In the genomic region with DNA sequence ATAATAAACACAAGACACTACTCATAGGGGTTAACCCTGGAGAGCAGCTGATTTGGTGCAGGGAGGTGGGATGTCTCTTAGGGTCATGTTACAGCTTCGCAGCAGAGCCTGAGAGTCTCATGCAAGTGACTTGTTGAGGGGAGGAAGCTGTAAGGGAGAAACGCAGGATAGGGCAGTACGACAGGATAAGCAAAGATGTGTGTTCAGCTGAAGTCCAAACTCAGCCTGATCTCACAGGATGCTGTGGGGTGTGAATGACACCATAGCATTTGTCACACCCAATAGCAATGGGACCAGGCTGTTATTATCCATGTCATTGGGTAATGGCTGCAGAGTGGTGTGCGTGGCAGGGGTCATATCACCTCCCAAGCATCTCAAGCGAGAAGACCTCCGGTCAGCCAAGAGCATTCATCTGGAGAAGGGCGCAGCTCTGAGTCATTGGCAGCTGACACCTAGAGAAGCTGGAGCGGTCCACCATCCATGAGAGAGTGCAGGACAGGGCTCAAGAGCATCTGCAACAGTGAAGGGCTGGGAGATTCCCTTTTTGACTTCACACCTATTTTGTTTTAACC, we compare ENCODE assay signal across 10 cellular contexts. TPM values are rescaled to one million over a fixed set of nuclear protein-coding genes. Genes with fewer than 3 reads are reported as not detected.
DNase-seq lines count a peak whose midpoint lies in the region; ATAC-seq and TF ChIP-seq lines count a peak whose summit lies in the region.
"Had no signal": no experiment of that assay in that cellular context is flagged by ENCODE, and none has a peak within 500 bp of the region (broad histone marks: within the 10 kb centered on the region; RNA-seq: fewer than 3 reads in every experiment).

No MANE protein-coding gene starts in this region.

- H3K23ac ChIP-seq in IMR-90 (ENCODE audit: low read depth, low read length) = peak overlapping the region; percentile 83

- no peak for ATAC-seq in CD4-positive, CD25-positive, alpha-beta regulatory T cell (ENCODE audit: low read depth in 2 of 2)
- peak; percentile 84 for ATAC-seq in IMR-90 (ENCODE audit: low read depth)
- no peak for ATAC-seq in GM19023 (IDR thresholded peaks at IDR 0.05; ENCODE audit: unreplicated experiment)
- ATAC-seq in HG03432 (IDR thresholded peaks at IDR 0.05; ENCODE audit: unreplicated experiment) = no peak
- ATAC-seq in GM19328 (IDR thresholded peaks at IDR 0.05; ENCODE audit: unreplicated experiment) = no peak

- no peaks in the 10 kb centered on the region for H3K4me1 ChIP-seq in CD4-positive, CD25-positive, alpha-beta regulatory T cell (ENCODE audit: control insufficient read depth, insufficient read depth, low read length, poor library complexity, severe bottlenecking)
- H3K4me1 ChIP-seq in IMR-90 (ENCODE audit: control insufficient read depth, insufficient read depth, low read length) = peaks cover 38% of the 10 kb centered on the region
- H3K4me1 ChIP-seq in neutrophil (ENCODE audit: control insufficient read depth in 1 of 2, insufficient read depth in 1 of 2, low read depth in 1 of 2, low read length in 1 of 2) = peaks cover 3 to 10% of the 10 kb centered on the region in 2 experiments

- H3K9me3 Mint-ChIP-seq in CD4-positive, CD25-positive, alpha-beta regulatory T cell = no peaks in the 10 kb centered on the region

- TF ChIP-seq RAD21 in IMR-90 (IDR thresholded peaks at IDR 0.05; ENCODE audit: low read length) = no peak

- H2AK5ac ChIP-seq in IMR-90 (ENCODE audit: low read depth, low read length) = peak overlapping the region; percentile 96

- dilution Hi-C loops in IMR-90 (cut with HindIII; ENCODE audit: low sequenced_read_pairs, unreplicated experiment) = no loop called here

- H3K4me3 Mint-ChIP-seq in CD4-positive, CD25-positive, alpha-beta regulatory T cell = no peak overlapping the region

- H4K20me1 ChIP-seq in IMR-90 (ENCODE audit: insufficient read depth, low read length) = peaks cover 9% of the 10 kb centered on the region; the same call in 1 of the 2 replicates

- peak overlapping the region; percentile 39 for H2AFZ ChIP-seq in IMR-90 (replicated peaks; ENCODE audit: low read length, poor library complexity)

- TF ChIP-seq POLR2A in IMR-90 (IDR thresholded peaks at IDR 0.05; ENCODE audit: low read depth, low read length) = no peak; the same call in 1 of the 2 replicates

- peak overlapping the region; percentile 30; the same call in 2 of the 3 replicates for H2BK15ac ChIP-seq in IMR-90 (ENCODE audit: low read depth, low read length)

- H2BK120ac ChIP-seq in IMR-90 (ENCODE audit: low read depth, low read length) = peak overlapping the region; percentile 95

- H2AK9ac ChIP-seq in IMR-90 (replicated peaks; ENCODE audit: low read depth, low read length, poor library complexity) = peak overlapping the region; percentile 84

- peak overlapping the region; percentile 92 for H4K91ac ChIP-seq in IMR-90 (ENCODE audit: insufficient read depth, low read depth, low read length)

- H3K27me3 Mint-ChIP-seq in CD4-positive, CD25-positive, alpha-beta regulatory T cell = no peaks in the 10 kb centered on the region

- CTCF ChIA-PET in IMR-90 (lab: Yijun Ruan, JAX) = interaction anchor here (0.6 to 1.7 kb wide), 4 partner anchors 22 to 140 kb away, joined by 4 to 5 read pairs (median 4); partner anchors contain the start of gene DUSP1

- H3K36me3 ChIP-seq in CD4-positive, CD25-positive, alpha-beta regulatory T cell (ENCODE audit: control insufficient read depth, insufficient read depth, low read length) = peaks cover 19% of the 10 kb centered on the region
- H3K36me3 ChIP-seq in IMR-90 (ENCODE audit: control insufficient read depth, insufficient read depth, low read length) (peaks cover 17% of the 10 kb centered on the region), neutrophil (peaks cover 30% of the 10 kb centered on the region)

- H3K36me3 Mint-ChIP-seq in CD4-positive, CD25-positive, alpha-beta regulatory T cell = peaks cover 17% of the 10 kb centered on the region

- H3K9me1 ChIP-seq in IMR-90 (ENCODE audit: insufficient read depth, low read length) = peaks cover 28% of the 10 kb centered on the region

- peak overlapping the region; percentile 91; the same call in 1 of the 2 replicates for H2BK20ac ChIP-seq in IMR-90 (ENCODE audit: low read depth, low read length)

- H3K79me1 ChIP-seq in IMR-90 (ENCODE audit: low read depth in 1 of 2, low read length in 2 of 2) = peaks cover 30 to 60% of the 10 kb centered on the region in 2 experiments

- peak overlapping the region in 2 of 3 donors; percentile 11 to 44 for H3K27ac Mint-ChIP-seq in CD4-positive, CD25-positive, alpha-beta regulatory T cell

- H3K4me1 Mint-ChIP-seq in CD4-positive, CD25-positive, alpha-beta regulatory T cell = no peaks in the 10 kb centered on the region

- H3K9ac ChIP-seq in IMR-90 (ENCODE audit: low read depth, low read length) = peak overlapping the region; percentile 13

- H3K14ac ChIP-seq in IMR-90 (replicated peaks; ENCODE audit: low read depth, low read length) = peak overlapping the region; percentile 20

- WGBS in IMR-90 (ENCODE audit: extremely low coverage in 2 of 2, insufficient read length in 1 of 2), 2 experiments = 0% methylated on average over 1 of the region's 8 CpGs; no CpG with 5 or more reads in 1 of the 2 experiments

- peak overlapping the region; percentile 53 for H3K4me2 ChIP-seq in IMR-90 (ENCODE audit: low read depth, low read length)

- intact Hi-C loops in IMR-90 (cut with micrococcal nuclease) = loop anchor here (10.0 kb wide), 1 partner anchor 195 kb away; no protein-coding TSS in a partner anchor

- POLR2A ChIA-PET in IMR-90 (lab: Charles Lee; ENCODE audit: unreplicated experiment) = interaction anchor here (1.3 kb wide), 1 partner anchor 12 kb away, joined by 3 read pairs; no protein-coding TSS in a partner anchor

- no peak overlapping the region for H3K27ac ChIP-seq in CD4-positive, CD25-positive, alpha-beta regulatory T cell (ENCODE audit: insufficient read depth, low read length, poor library complexity, severe bottlenecking)
- H3K27ac ChIP-seq in IMR-90 (ENCODE audit: insufficient read depth, low read length) (peak overlapping the region; percentile 77), neutrophil (peak overlapping the region; percentile 55)

- TF ChIP-seq CTCF in IMR-90 (conservative IDR thresholded peaks at IDR 0.05; ENCODE audit: low read depth, low read length) (no peak), fibroblast of mammary gland (conservative IDR thresholded peaks at IDR 0.05; ENCODE audit: control insufficient read depth, insufficient read depth, low read depth, low read length) (no peak), neutrophil (IDR thresholded peaks at IDR 0.05) (no peak)

- DNase-seq in CD4-positive, CD25-positive, alpha-beta regulatory T cell = no peak
- DNase-seq in IMR-90 = peak; percentile 100
- DNase-seq in fibroblast of mammary gland (ENCODE audit: low read depth) = peak; percentile 95
- no peak for DNase-seq in activated T-cell treated with anti-CD3 and anti-CD28 coated beads for 4 hours
- DNase-seq: MM.1S; stimulated activated CD4-positive, alpha-beta T cell treated with anti-CD3 and anti-CD28 coated beads, Interleukin-1b, Interleukin-23, amount 100 ng/mL, for 48 hours had no signal

- H3K4ac ChIP-seq in IMR-90 (ENCODE audit: low read depth, low read length) = peak overlapping the region; percentile 95

- peak overlapping the region; percentile 21 to 87; a peak in 3 of 4 replicates for H4K8ac ChIP-seq in IMR-90 (ENCODE audit: low read depth in 2 of 2, low read length in 2 of 2)

- H3K4me3 ChIP-seq in CD4-positive, CD25-positive, alpha-beta regulatory T cell (ENCODE audit: low read depth, low read length) = no peak overlapping the region
- no peak overlapping the region for H3K4me3 ChIP-seq in IMR-90 (ENCODE audit: insufficient read depth, low read depth, low read length)
- no peak overlapping the region for H3K4me3 ChIP-seq in fibroblast of mammary gland (ENCODE audit: control insufficient read depth, low read depth, low read length)
- H3K4me3 ChIP-seq in neutrophil (ENCODE audit: low read depth in 1 of 2, low read length in 1 of 2) = no peak overlapping the region

- H2BK5ac ChIP-seq in IMR-90 (ENCODE audit: low read depth, low read length, poor library complexity, severe bottlenecking) = peak overlapping the region; percentile 96

- BruUV-seq in IMR-90 (replicated peaks; lab: Mats Ljungman, UMichigan) = TSS peak; percentile 54

- in situ Hi-C loops in IMR-90 (cut with MboI; ENCODE audit: low sequenced_read_pairs) = loop anchor here (10.0 kb wide), 1 partner anchor 135 kb away; the partner anchor contains the start of gene DUSP1

- H4K5ac ChIP-seq in IMR-90 (ENCODE audit: low read depth, low read length) = peak overlapping the region; percentile 76

- H3K27me3 ChIP-seq in CD4-positive, CD25-positive, alpha-beta regulatory T cell (ENCODE audit: control insufficient read depth, insufficient read depth, low read length) = no peaks in the 10 kb centered on the region
- H3K27me3 ChIP-seq in IMR-90 (ENCODE audit: control insufficient read depth, insufficient read depth, low read length) = no peaks in the 10 kb centered on the region
- H3K27me3 ChIP-seq in neutrophil = no peaks in the 10 kb centered on the region

- peak overlapping the region; percentile 83 for H3K18ac ChIP-seq in IMR-90 (ENCODE audit: low read depth, low read length)

- no peaks in the 10 kb centered on the region for H3K9me3 ChIP-seq in CD4-positive, CD25-positive, alpha-beta regulatory T cell (ENCODE audit: control insufficient read depth in 2 of 2, low read length in 2 of 2)
- H3K9me3 ChIP-seq in IMR-90 (ENCODE audit: control insufficient read depth, insufficient read depth, low read length) (no peaks in the 10 kb centered on the region), neutrophil (no peaks in the 10 kb centered on the region)

- H3K56ac ChIP-seq in IMR-90 (ENCODE audit: extremely low read depth, insufficient read depth, low read length) = peak overlapping the region; percentile 70

TF ChIP-seq in IMR-90, 13 proteins besides CTCF, POLR2A, EP300 and RAD21 (continues in another document):
- no peak for TF ChIP-seq MXI1 (IDR thresholded peaks at IDR 0.05; ENCODE audit: borderline replicate concordance, low read depth, low read length)
- TF ChIP-seq NFE2L2 (IDR thresholded peaks at IDR 0.05; ENCODE audit: low read depth, low read length) = peak; percentile 38; the same call in 1 of the 2 replicates
- TF ChIP-seq MAZ (IDR thresholded peaks at IDR 0.05; ENCODE audit: borderline replicate concordance, low read depth, low read length) = peak; percentile 39; the same call in 1 of the 2 replicates

RNA-seq across cellular contexts. Expression of gene RPL26L1, which starts 49.2 kb away (rescaled TPM):
- total RNA-seq in CD4-positive, CD25-positive, alpha-beta regulatory T cell = 12.9 TPM
- 10 to 100 TPM; 38.9 to 51.6 (median 48.9) TPM for polyA plus RNA-seq in CD4-positive, CD25-positive, alpha-beta regulatory T cell
- total RNA-seq in IMR-90 (2012; rRNA removed) = 109 and 118 TPM in 2 replicates
- polyA plus RNA-seq in IMR-90 (2012; rRNA removed) = 134 and 140 TPM in 2 replicates
- polyA plus RNA-seq in IMR-90 (2012; cell fraction: cytosol; rRNA removed) = 54.4 and 111 TPM in 2 replicates
- polyA plus RNA-seq in IMR-90 (2012; cell fraction: nucleus; rRNA removed; ENCODE audit: low replicate concordance) = 60.2 and 86.2 TPM in 2 replicates

Comparison
In these comparisons a context has a peak if more than half of its experiments do, and no peak if none do; other contexts are left out.
1. DNase-seq: peak in IMR-90 (single experiment) and fibroblast of mammary gland (single experiment); none in CD4-positive, CD25-positive, alpha-beta regulatory T cell (0 of 3) and activated T-cell treated with anti-CD3 and anti-CD28 coated beads for 4 hours (single experiment).